In genomic region chr1:67405473-67406245, GRCh38 we compare ENCODE assay signal across 11 cellular contexts.
DNase-seq lines count a peak whose midpoint lies in the region; ATAC-seq and TF ChIP-seq lines count a peak whose summit lies in the region.
"Had no signal": no experiment of that assay in that cellular context is flagged by ENCODE, and none has a peak within 500 bp of the region (broad histone marks: within the 10 kb centered on the region; RNA-seq: fewer than 3 reads in every experiment).

No MANE protein-coding gene starts in this region.

- no peaks in the 10 kb centered on the region for H3K27me3 Mint-ChIP-seq in memory B cell
- H3K27me3 Mint-ChIP-seq in T-helper 2 cell treated with Interferon-gamma antibody and Interleukin-4, amounts not matched to agents 5 μg/mL and 100 μg/mL, for 36 hours (ENCODE audit: low read depth): no peaks in the 10 kb centered on the region

- H3K4me3 Mint-ChIP-seq in memory B cell: no peak overlapping the region
- no peak overlapping the region for H3K4me3 Mint-ChIP-seq in T-helper 2 cell treated with Interferon-gamma antibody and Interleukin-4, amounts not matched to agents 5 μg/mL and 100 μg/mL, for 36 hours

- no peaks in the 10 kb centered on the region for H3K4me1 Mint-ChIP-seq in memory B cell
- peaks cover 5% of the 10 kb centered on the region for H3K4me1 Mint-ChIP-seq in T-helper 2 cell treated with Interferon-gamma antibody and Interleukin-4, amounts not matched to agents 5 μg/mL and 100 μg/mL, for 36 hours (ENCODE audit: low read depth)

- H3K27me3 ChIP-seq in ACC112 (ENCODE audit: insufficient read depth, low read length): no peaks in the 10 kb centered on the region
- H3K27me3 ChIP-seq: BLaER1 had no signal

- ATAC-seq in SK-N-SH treated with all-trans-retinoic acid at 6 μM for 48 hours (no peak; the same call in 2 of the 3 replicates), memory B cell (ENCODE audit: low read depth) (no peak), HG03139 (IDR thresholded peaks at IDR 0.05; ENCODE audit: unreplicated experiment) (no peak)

- no peak overlapping the region for H2AFZ ChIP-seq in ACC112 (ENCODE audit: low read length, unreplicated experiment)

- H3K79me2 ChIP-seq in ACC112 (ENCODE audit: control insufficient read depth, insufficient read depth, low read length, unreplicated experiment): no peaks in the 10 kb centered on the region

- peaks cover 12% of the 10 kb centered on the region for H3K4me1 ChIP-seq in ACC112 (ENCODE audit: control insufficient read depth, insufficient read depth, low read length, unreplicated experiment)
- H3K4me1 ChIP-seq: BLaER1 had no signal

- DNase-seq in DMS79 (lab: John Stamatoyannopoulos, UW): peak; percentile 14
- no peak for DNase-seq in memory B cell (ENCODE audit: low spot score in 2 of 2)
- DNase-seq in stimulated activated CD8-positive, alpha-beta memory T cell treated with anti-CD3 and anti-CD28 coated beads, Interleukin-4, amount 100 ng/mL, for 48 hours: no peak
- no peak for DNase-seq in T-helper 2 cell treated with Interferon-gamma antibody and Interleukin-4, amounts not matched to agents 5 μg/mL and 100 μg/mL, for 36 hours (ENCODE audit: low spot score)
- DNase-seq: amygdala, NCI-H146, NCI-H510A had no signal

- H3K36me3 ChIP-seq in ACC112 (ENCODE audit: insufficient read depth, low read length): peaks cover 5% of the 10 kb centered on the region; the same call in 1 of the 2 replicates

- H3K27ac ChIP-seq in ACC112 (ENCODE audit: low read depth, low read length): peak overlapping the region; percentile 15; the same call in 1 of the 2 replicates
- H3K27ac ChIP-seq: BLaER1 had no signal

- no peak overlapping the region for H3K4me3 ChIP-seq in ACC112 (ENCODE audit: low read depth, low read length)
- H3K4me3 ChIP-seq: BLaER1 had no signal

- H3K36me3 Mint-ChIP-seq in memory B cell: peaks cover 6% of the 10 kb centered on the region
- H3K36me3 Mint-ChIP-seq in T-helper 2 cell treated with Interferon-gamma antibody and Interleukin-4, amounts not matched to agents 5 μg/mL and 100 μg/mL, for 36 hours (ENCODE audit: low read depth): peaks cover 40% of the 10 kb centered on the region

- peak overlapping the region; percentile 53 for H3K27ac Mint-ChIP-seq in memory B cell
- no peak overlapping the region for H3K27ac Mint-ChIP-seq in T-helper 2 cell treated with Interferon-gamma antibody and Interleukin-4, amounts not matched to agents 5 μg/mL and 100 μg/mL, for 36 hours

- H3K9me3 Mint-ChIP-seq in memory B cell: no peaks in the 10 kb centered on the region
- no peaks in the 10 kb centered on the region for H3K9me3 Mint-ChIP-seq in T-helper 2 cell treated with Interferon-gamma antibody and Interleukin-4, amounts not matched to agents 5 μg/mL and 100 μg/mL, for 36 hours

TF ChIP-seq in SK-N-SH treated with all-trans-retinoic acid at 6 μM for 48 hours, 23 proteins besides CTCF, POLR2A, EP300 and RAD21:
- peak; percentile 56 for TF ChIP-seq ISL1 (CRISPR knock-in tag; IDR thresholded peaks at IDR 0.05)
- TF ChIP-seq GLIS3 (CRISPR knock-in tag; IDR thresholded peaks at IDR 0.05): no peak
